8 cellular contexts compared by ENCODE assay signal in the genomic region with DNA sequence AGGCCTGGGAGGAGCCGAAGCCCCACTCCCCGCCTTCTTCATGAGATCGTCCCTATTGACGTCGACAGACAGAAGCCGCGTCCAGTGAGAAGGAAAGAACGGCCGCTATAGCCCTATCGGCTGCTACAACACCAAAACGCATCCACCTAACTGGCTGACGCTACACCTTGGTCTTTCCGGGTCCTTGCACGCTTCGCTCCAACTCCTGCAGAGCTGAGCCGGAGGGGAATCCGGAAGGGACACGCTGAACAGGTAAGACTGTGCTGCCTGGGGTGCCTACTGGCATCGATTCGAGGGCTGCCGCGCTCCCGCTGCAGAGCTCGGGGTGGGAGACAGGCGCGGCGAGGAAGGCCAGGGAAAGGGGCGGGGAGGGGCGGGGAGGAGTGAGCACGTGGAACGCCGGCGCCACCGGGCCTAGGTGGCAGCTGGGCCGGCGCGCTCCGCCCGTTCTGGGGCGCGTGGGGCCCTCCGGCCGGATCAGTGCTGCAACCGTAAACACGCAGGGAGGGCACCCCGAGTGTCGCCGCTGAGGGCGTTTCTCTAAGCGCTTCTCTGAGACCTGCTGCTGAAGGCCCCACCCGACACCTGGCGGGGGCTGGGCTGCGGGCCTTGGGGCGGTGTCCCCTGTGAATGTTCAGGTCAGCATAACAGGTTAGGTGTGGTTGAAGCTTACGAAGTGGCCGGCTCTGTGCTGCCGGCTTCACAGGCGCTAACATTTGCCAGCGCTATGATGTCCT. TPM values are rescaled to one million over a fixed set of nuclear protein-coding genes. Genes with fewer than 3 reads are reported as not detected.
DNase-seq lines count a peak whose midpoint lies in the region; ATAC-seq and TF ChIP-seq lines count a peak whose summit lies in the region.

A gene with protein sequence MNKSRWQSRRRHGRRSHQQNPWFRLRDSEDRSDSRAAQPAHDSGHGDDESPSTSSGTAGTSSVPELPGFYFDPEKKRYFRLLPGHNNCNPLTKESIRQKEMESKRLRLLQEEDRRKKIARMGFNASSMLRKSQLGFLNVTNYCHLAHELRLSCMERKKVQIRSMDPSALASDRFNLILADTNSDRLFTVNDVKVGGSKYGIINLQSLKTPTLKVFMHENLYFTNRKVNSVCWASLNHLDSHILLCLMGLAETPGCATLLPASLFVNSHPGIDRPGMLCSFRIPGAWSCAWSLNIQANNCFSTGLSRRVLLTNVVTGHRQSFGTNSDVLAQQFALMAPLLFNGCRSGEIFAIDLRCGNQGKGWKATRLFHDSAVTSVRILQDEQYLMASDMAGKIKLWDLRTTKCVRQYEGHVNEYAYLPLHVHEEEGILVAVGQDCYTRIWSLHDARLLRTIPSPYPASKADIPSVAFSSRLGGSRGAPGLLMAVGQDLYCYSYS (plus strand): TSS at position 173 of the 737 bp plus-strand sequence. CDS start 11,515 bp downstream, outside the sequence.

- peaks cover 0 to 23% (median 12%) of the 10 kb centered on the region in 9 donors for H3K4me1 ChIP-seq in heart right ventricle
- peaks cover 4% of the 10 kb centered on the region for H3K4me1 ChIP-seq in upper lobe of right lung

- DNase-seq in NCI-H1694 (lab: John Stamatoyannopoulos, UW) (peak; percentile 72), amniotic epithelial cell (ENCODE audit: low read depth) (peak; percentile 98), heart right ventricle (peak; percentile 93 to 97), posterior cingulate gyrus (peak; percentile 85 to 99 (median 94)), upper lobe of right lung (peak; percentile 98)

- H3K27me3 ChIP-seq in heart right ventricle (no peaks in the 10 kb centered on the region), upper lobe of right lung (no peaks in the 10 kb centered on the region)

- 0 to 1% methylated on average over 59 of the region's 59 CpGs for WGBS in heart right ventricle, 2 donors

- H3K4me3 ChIP-seq in heart right ventricle = peak within 1 kb of the TSS; percentile 52 to 94 (median 78)
- peak within 1 kb of the TSS; percentile 81 for H3K4me3 ChIP-seq in upper lobe of right lung

- TF ChIP-seq CTCF in heart right ventricle (IDR thresholded peaks at IDR 0.05) = no peak
- TF ChIP-seq CTCF in upper lobe of right lung (IDR thresholded peaks at IDR 0.05) = no peak

- ATAC-seq in HG02885 (IDR thresholded peaks at IDR 0.05; ENCODE audit: poor library complexity, unreplicated experiment) (peak; percentile 97), heart right ventricle (peak; percentile 97 to 99 (median 98)), upper lobe of right lung (peak; percentile 97)

- H3K27ac ChIP-seq in heart right ventricle (peak within 1 kb of the TSS in 9 of 10 donors; percentile 26 to 74 (median 57)), upper lobe of right lung (peak within 1 kb of the TSS; percentile 71)

- H3K9me3 ChIP-seq in heart right ventricle = no peaks in the 10 kb centered on the region
- H3K9me3 ChIP-seq in upper lobe of right lung = no peaks in the 10 kb centered on the region

- intact Hi-C loops in T-helper 1 cell treated with Interleukin-12 subunit alpha and Interleukin-12 subunit beta and Interleukin-4 antibody, amounts not matched to agents 30 ng/mL and 1 ng/mL, for 36 hours (cut with micrococcal nuclease) = loop anchor here (1.0 to 5.0 kb wide), 13 partner anchors 21 to 1566 kb away; a partner anchor contains a TSS
- intact Hi-C loops in heart right ventricle (cut with DNase I) = no loop called here
- intact Hi-C loops in posterior cingulate gyrus (cut with DNase I) = no loop called here
- intact Hi-C loops in upper lobe of right lung (cut with DNase I) = no loop called here

- TF ChIP-seq POLR2A in GM15510 (IDR thresholded peaks at IDR 0.05; ENCODE audit: borderline replicate concordance, extremely low read depth, insufficient read length) = peak; percentile 49

- H3K36me3 ChIP-seq in heart right ventricle = no peaks in the 10 kb centered on the region
- no peaks in the 10 kb centered on the region for H3K36me3 ChIP-seq in upper lobe of right lung

RNA-seq across cellular contexts. Expression of the gene that starts here (rescaled TPM):
- total RNA-seq in T-helper 1 cell treated with Interleukin-12 subunit alpha and Interleukin-12 subunit beta and Interleukin-4 antibody, amounts not matched to agents 30 ng/mL and 1 ng/mL, for 36 hours = 15.1 and 15.6 TPM in 2 replicates
- total RNA-seq in heart right ventricle (1 to 10 TPM; 3.8 to 8.9 (median 6.4) TPM), upper lobe of right lung (21.1 TPM)
- 1 to 10 TPM; 2.2 to 6.5 TPM for polyA plus RNA-seq in heart right ventricle

Comparison
In these comparisons a context has a peak if more than half of its experiments do, and no peak if none do; other contexts are left out.
1. Peak in every context shown above with its lines: DNase-seq, ATAC-seq, H3K4me3 ChIP-seq and H3K27ac ChIP-seq.